In the genomic region with DNA sequence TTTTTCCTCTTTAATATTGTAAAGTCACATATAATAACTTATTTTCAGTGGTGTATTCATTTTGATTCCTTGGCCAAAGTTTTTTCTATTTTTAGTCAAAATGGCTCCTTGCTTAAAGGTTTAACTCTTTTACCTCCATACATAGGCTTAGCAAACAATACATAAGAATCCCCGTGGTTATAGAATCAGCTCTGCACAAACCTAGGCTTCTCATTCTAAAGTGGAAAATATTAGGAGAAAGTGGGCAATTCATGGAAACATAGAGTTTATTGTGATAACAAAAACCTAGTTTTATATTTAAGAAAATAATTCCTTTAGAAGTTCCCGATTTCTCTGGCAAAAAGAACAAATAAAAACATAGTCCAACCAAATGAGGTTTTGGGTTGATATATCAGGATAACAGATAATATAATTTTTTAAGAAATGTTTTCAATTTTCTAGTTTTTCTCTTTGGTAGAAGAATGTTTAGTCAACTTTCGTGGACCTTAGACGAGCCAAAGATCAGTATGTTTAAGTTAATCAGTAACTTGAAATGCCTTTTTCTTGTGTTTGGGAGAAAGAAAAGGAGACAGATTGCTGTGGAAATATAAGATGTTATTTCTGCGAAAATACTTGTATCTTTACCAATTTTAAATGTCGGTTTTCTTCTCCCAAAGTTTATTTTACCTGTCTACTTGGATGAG, we compare ENCODE assay signal across 1 cellular context.
TF ChIP-seq lines count a peak whose summit lies in the region.

No MANE protein-coding gene starts in this region.

TF ChIP-seq in HepG2, 621 proteins besides CTCF, POLR2A, EP300 and RAD21 (continued from another document):
- TF ChIP-seq SNAPC5 (CRISPR knock-in tag; IDR thresholded peaks at IDR 0.05; ENCODE audit: borderline replicate concordance) (no peak), POLR2G (IDR thresholded peaks at IDR 0.05; ENCODE audit: low read depth, low read length) (no peak), ZNF652 (CRISPR knock-in tag; IDR thresholded peaks at IDR 0.05; ENCODE audit: borderline replicate concordance, low read depth) (peak; percentile 82), NCOR1 (IDR thresholded peaks at IDR 0.05; ENCODE audit: borderline replicate concordance, low read length) (peak; percentile 85; the same call in 1 of the 2 replicates), ADNP (CRISPR knock-in tag; IDR thresholded peaks at IDR 0.05) (no peak), EHMT2 (IDR thresholded peaks at IDR 0.05; ENCODE audit: borderline replicate concordance, low read depth, low read length) (peak; percentile 87), MAF1 (CRISPR knock-in tag; IDR thresholded peaks at IDR 0.05; ENCODE audit: borderline replicate concordance) (no peak), ZNF75D (CRISPR knock-in tag; IDR thresholded peaks at IDR 0.05; ENCODE audit: borderline replicate concordance) (no peak), GATAD1 (CRISPR knock-in tag; IDR thresholded peaks at IDR 0.05) (no peak), ARID5B (CRISPR knock-in tag; IDR thresholded peaks at IDR 0.05) (peak; percentile 46), NFIC (IDR thresholded peaks at IDR 0.05; ENCODE audit: low read length) (peak; percentile 31; the same call in 1 of the 2 replicates), HNF4A (CRISPR knock-in tag; IDR thresholded peaks at IDR 0.05) (peak; percentile 72), ZNF772 (CRISPR knock-in tag; IDR thresholded peaks at IDR 0.05) (no peak), ZSCAN20 (CRISPR knock-in tag; IDR thresholded peaks at IDR 0.05; ENCODE audit: borderline replicate concordance) (no peak), AGO1 (IDR thresholded peaks at IDR 0.05; ENCODE audit: low read depth, low read length, poor library complexity, severe bottlenecking) (no peak), POLR2AphosphoS5 (IDR thresholded peaks at IDR 0.05; ENCODE audit: low read depth, low read length) (peak; percentile 42; the same call in 1 of the 2 replicates), NFKB2 (CRISPR knock-in tag; IDR thresholded peaks at IDR 0.05; ENCODE audit: borderline replicate concordance) (no peak), YY1 (IDR thresholded peaks at IDR 0.05; ENCODE audit: insufficient read depth, insufficient replicate concordance, low read depth, low read length) (peak; percentile 56), FOXK1 (CRISPR knock-in tag; IDR thresholded peaks at IDR 0.05; ENCODE audit: borderline replicate concordance, low read depth) (0 out of 2 replicates have a peak, but pooled peaks have one; percentile 19), JUND (CRISPR knock-in tag; IDR thresholded peaks at IDR 0.05) (no peak), ATF6 (CRISPR knock-in tag; conservative IDR thresholded peaks at IDR 0.05) (no peak), MBD4 (IDR thresholded peaks at IDR 0.05; ENCODE audit: borderline replicate concordance, low read length) (no peak), ZC3H4 (CRISPR knock-in tag; IDR thresholded peaks at IDR 0.05; ENCODE audit: borderline replicate concordance) (no peak)
- TF ChIP-seq, protein P1, sequence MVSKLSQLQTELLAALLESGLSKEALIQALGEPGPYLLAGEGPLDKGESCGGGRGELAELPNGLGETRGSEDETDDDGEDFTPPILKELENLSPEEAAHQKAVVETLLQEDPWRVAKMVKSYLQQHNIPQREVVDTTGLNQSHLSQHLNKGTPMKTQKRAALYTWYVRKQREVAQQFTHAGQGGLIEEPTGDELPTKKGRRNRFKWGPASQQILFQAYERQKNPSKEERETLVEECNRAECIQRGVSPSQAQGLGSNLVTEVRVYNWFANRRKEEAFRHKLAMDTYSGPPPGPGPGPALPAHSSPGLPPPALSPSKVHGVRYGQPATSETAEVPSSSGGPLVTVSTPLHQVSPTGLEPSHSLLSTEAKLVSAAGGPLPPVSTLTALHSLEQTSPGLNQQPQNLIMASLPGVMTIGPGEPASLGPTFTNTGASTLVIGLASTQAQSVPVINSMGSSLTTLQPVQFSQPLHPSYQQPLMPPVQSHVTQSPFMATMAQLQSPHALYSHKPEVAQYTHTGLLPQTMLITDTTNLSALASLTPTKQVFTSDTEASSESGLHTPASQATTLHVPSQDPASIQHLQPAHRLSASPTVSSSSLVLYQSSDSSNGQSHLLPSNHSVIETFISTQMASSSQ (IDR thresholded peaks at IDR 0.05; ENCODE audit: low read depth), result peak; percentile 96
- TF ChIP-seq, protein P1 (CRISPR knock-in tag; IDR thresholded peaks at IDR 0.05; ENCODE audit: borderline replicate concordance), result peak; percentile 90; the same call in 1 of the 2 replicates
- TF ChIP-seq, protein P2, sequence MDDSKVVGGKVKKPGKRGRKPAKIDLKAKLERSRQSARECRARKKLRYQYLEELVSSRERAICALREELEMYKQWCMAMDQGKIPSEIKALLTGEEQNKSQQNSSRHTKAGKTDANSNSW (CRISPR knock-in tag; IDR thresholded peaks at IDR 0.05; ENCODE audit: borderline replicate concordance), result no peak
- TF ChIP-seq, protein P3, sequence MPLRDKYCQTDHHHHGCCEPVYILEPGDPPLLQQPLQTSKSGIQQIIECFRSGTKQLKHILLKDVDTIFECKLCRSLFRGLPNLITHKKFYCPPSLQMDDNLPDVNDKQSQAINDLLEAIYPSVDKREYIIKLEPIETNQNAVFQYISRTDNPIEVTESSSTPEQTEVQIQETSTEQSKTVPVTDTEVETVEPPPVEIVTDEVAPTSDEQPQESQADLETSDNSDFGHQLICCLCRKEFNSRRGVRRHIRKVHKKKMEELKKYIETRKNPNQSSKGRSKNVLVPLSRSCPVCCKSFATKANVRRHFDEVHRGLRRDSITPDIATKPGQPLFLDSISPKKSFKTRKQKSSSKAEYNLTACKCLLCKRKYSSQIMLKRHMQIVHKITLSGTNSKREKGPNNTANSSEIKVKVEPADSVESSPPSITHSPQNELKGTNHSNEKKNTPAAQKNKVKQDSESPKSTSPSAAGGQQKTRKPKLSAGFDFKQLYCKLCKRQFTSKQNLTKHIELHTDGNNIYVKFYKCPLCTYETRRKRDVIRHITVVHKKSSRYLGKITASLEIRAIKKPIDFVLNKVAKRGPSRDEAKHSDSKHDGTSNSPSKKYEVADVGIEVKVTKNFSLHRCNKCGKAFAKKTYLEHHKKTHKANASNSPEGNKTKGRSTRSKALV (CRISPR knock-in tag; IDR thresholded peaks at IDR 0.05), result no peak
- TF ChIP-seq, protein P4, sequence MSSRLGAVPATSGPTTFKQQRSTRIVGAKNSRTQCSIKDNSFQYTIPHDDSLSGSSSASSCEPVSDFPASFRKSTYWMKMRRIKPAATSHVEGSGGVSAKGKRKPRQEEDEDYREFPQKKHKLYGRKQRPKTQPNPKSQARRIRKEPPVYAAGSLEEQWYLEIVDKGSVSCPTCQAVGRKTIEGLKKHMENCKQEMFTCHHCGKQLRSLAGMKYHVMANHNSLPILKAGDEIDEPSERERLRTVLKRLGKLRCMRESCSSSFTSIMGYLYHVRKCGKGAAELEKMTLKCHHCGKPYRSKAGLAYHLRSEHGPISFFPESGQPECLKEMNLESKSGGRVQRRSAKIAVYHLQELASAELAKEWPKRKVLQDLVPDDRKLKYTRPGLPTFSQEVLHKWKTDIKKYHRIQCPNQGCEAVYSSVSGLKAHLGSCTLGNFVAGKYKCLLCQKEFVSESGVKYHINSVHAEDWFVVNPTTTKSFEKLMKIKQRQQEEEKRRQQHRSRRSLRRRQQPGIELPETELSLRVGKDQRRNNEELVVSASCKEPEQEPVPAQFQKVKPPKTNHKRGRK (CRISPR knock-in tag; IDR thresholded peaks at IDR 0.05), result no peak
- TF ChIP-seq, protein P5, sequence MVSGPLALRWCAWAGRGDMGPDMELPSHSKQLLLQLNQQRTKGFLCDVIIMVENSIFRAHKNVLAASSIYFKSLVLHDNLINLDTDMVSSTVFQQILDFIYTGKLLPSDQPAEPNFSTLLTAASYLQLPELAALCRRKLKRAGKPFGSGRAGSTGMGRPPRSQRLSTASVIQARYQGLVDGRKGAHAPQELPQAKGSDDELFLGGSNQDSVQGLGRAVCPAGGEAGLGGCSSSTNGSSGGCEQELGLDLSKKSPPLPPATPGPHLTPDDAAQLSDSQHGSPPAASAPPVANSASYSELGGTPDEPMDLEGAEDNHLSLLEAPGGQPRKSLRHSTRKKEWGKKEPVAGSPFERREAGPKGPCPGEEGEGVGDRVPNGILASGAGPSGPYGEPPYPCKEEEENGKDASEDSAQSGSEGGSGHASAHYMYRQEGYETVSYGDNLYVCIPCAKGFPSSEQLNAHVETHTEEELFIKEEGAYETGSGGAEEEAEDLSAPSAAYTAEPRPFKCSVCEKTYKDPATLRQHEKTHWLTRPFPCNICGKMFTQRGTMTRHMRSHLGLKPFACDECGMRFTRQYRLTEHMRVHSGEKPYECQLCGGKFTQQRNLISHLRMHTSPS (CRISPR knock-in tag; IDR thresholded peaks at IDR 0.05; ENCODE audit: low read depth), result no peak
